In the genomic region with DNA sequence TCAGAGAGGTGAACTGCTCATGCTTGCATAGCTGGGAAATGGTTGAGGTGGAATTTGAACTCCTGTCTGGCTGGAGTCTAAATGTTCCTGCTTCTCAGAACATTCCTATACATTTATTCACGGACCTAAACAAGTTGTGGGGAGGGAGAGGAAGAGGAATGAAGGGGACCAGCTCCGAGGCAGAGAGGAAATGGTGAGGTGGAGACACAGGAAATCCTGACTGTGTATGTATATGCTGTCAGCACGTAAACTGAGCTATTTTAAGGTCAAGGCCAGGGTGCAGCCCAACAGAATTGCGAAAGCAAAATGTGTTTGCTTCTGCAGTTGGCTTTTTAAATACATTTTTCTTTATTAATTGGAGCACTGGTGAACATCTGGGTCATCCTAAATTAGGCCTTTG, we compare ENCODE assay signal across 1 cellular context.
A peak's percentile ranks its signal among the peaks of the same experiment; 100 is the strongest.
TF ChIP-seq lines count a peak whose summit lies in the region.

No MANE protein-coding gene starts in this region.

TF ChIP-seq in HepG2, 621 proteins besides CTCF, POLR2A, EP300 and RAD21 (continued from another document and continues in another):
- TF ChIP-seq SIX4 (CRISPR knock-in tag; IDR thresholded peaks at IDR 0.05) (peak; percentile 51; the same call in 1 of the 2 replicates), ZBTB46 (CRISPR knock-in tag; IDR thresholded peaks at IDR 0.05; ENCODE audit: borderline replicate concordance) (no peak), MIER3 (CRISPR knock-in tag; IDR thresholded peaks at IDR 0.05; ENCODE audit: borderline replicate concordance) (peak; percentile 62; the same call in 1 of the 2 replicates), PRMT3 (CRISPR knock-in tag; IDR thresholded peaks at IDR 0.05; ENCODE audit: borderline replicate concordance, low read depth) (no peak), MXD4 (CRISPR knock-in tag; IDR thresholded peaks at IDR 0.05) (no peak), ZNF263 (CRISPR knock-in tag; IDR thresholded peaks at IDR 0.05) (no peak), ZSCAN25 (CRISPR knock-in tag; IDR thresholded peaks at IDR 0.05) (no peak), ZNF143 (CRISPR knock-in tag; IDR thresholded peaks at IDR 0.05) (no peak), MXI1 (IDR thresholded peaks at IDR 0.05; ENCODE audit: borderline replicate concordance, low read depth, low read length) (peak; percentile 12; the same call in 1 of the 3 replicates), ZFP36L2 (CRISPR knock-in tag; IDR thresholded peaks at IDR 0.05) (no peak), ZMYM4 (CRISPR knock-in tag; IDR thresholded peaks at IDR 0.05) (peak; percentile 60; the same call in 1 of the 2 replicates), ZNF572 (CRISPR knock-in tag; IDR thresholded peaks at IDR 0.05) (no peak), ZNF547 (CRISPR knock-in tag; IDR thresholded peaks at IDR 0.05) (no peak), ZNF20 (CRISPR knock-in tag; IDR thresholded peaks at IDR 0.05) (no peak), ZSCAN30 (CRISPR knock-in tag; IDR thresholded peaks at IDR 0.05) (no peak), ISX (CRISPR knock-in tag; conservative IDR thresholded peaks at IDR 0.05) (no peak), ZNF766 (CRISPR knock-in tag; IDR thresholded peaks at IDR 0.05; ENCODE audit: borderline replicate concordance) (no peak), MTF2 (CRISPR knock-in tag; IDR thresholded peaks at IDR 0.05; ENCODE audit: borderline replicate concordance) (no peak), ZNF570 (CRISPR knock-in tag; IDR thresholded peaks at IDR 0.05; ENCODE audit: borderline replicate concordance) (no peak), DPF2 (CRISPR knock-in tag; IDR thresholded peaks at IDR 0.05; ENCODE audit: borderline replicate concordance, low read depth) (peak; percentile 61; the same call in 1 of the 2 replicates), TBL1XR1 (IDR thresholded peaks at IDR 0.05; ENCODE audit: borderline replicate concordance, low read length, partially characterized antibody) (peak; percentile 74), ZFP36L1 (CRISPR knock-in tag; IDR thresholded peaks at IDR 0.05) (no peak), PPARG (CRISPR knock-in tag; conservative IDR thresholded peaks at IDR 0.05) (0 out of 2 replicates have a peak, but pooled peaks have one; percentile 68), ZNF674 (CRISPR knock-in tag; IDR thresholded peaks at IDR 0.05; ENCODE audit: low read depth) (no peak), DMTF1 (CRISPR knock-in tag; IDR thresholded peaks at IDR 0.05) (no peak), TRIM24 (CRISPR knock-in tag; IDR thresholded peaks at IDR 0.05) (peak; percentile 78; the same call in 1 of the 2 replicates), ZNF577 (CRISPR knock-in tag; IDR thresholded peaks at IDR 0.05; ENCODE audit: borderline replicate concordance, low read depth) (no peak), ZNF614 (CRISPR knock-in tag; IDR thresholded peaks at IDR 0.05; ENCODE audit: borderline replicate concordance) (peak; percentile 21; the same call in 1 of the 2 replicates), ZNF280D (CRISPR knock-in tag; IDR thresholded peaks at IDR 0.05) (no peak), ZFYVE20 (CRISPR knock-in tag; IDR thresholded peaks at IDR 0.05; ENCODE audit: borderline replicate concordance, low read depth) (no peak), HOXA9 (CRISPR knock-in tag; IDR thresholded peaks at IDR 0.05; ENCODE audit: borderline replicate concordance) (no peak), FOXA1 (IDR thresholded peaks at IDR 0.05) (no peak), FOXA1 (CRISPR knock-in tag; IDR thresholded peaks at IDR 0.05) (no peak), ZNF678 (CRISPR knock-in tag; IDR thresholded peaks at IDR 0.05) (no peak), SUZ12 (IDR thresholded peaks at IDR 0.05; ENCODE audit: low read depth, low read length) (no peak), REXO4 (CRISPR knock-in tag; IDR thresholded peaks at IDR 0.05; ENCODE audit: borderline replicate concordance) (no peak), ZBTB49 (CRISPR knock-in tag; IDR thresholded peaks at IDR 0.05; ENCODE audit: borderline replicate concordance) (no peak), ZNF775 (CRISPR knock-in tag; IDR thresholded peaks at IDR 0.05; ENCODE audit: borderline replicate concordance) (no peak), GABPB1 (CRISPR knock-in tag; IDR thresholded peaks at IDR 0.05) (peak; percentile 50; the same call in 1 of the 2 replicates), MIER2 (CRISPR knock-in tag; IDR thresholded peaks at IDR 0.05) (0 out of 2 replicates have a peak, but pooled peaks have one; percentile 40)
- TF ChIP-seq, protein P1, sequence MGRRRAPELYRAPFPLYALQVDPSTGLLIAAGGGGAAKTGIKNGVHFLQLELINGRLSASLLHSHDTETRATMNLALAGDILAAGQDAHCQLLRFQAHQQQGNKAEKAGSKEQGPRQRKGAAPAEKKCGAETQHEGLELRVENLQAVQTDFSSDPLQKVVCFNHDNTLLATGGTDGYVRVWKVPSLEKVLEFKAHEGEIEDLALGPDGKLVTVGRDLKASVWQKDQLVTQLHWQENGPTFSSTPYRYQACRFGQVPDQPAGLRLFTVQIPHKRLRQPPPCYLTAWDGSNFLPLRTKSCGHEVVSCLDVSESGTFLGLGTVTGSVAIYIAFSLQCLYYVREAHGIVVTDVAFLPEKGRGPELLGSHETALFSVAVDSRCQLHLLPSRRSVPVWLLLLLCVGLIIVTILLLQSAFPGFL (CRISPR knock-in tag; IDR thresholded peaks at IDR 0.05), result no peak
- TF ChIP-seq, protein P2, sequence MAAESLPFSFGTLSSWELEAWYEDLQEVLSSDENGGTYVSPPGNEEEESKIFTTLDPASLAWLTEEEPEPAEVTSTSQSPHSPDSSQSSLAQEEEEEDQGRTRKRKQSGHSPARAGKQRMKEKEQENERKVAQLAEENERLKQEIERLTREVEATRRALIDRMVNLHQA (CRISPR knock-in tag; IDR thresholded peaks at IDR 0.05), result no peak
- TF ChIP-seq, protein P3, sequence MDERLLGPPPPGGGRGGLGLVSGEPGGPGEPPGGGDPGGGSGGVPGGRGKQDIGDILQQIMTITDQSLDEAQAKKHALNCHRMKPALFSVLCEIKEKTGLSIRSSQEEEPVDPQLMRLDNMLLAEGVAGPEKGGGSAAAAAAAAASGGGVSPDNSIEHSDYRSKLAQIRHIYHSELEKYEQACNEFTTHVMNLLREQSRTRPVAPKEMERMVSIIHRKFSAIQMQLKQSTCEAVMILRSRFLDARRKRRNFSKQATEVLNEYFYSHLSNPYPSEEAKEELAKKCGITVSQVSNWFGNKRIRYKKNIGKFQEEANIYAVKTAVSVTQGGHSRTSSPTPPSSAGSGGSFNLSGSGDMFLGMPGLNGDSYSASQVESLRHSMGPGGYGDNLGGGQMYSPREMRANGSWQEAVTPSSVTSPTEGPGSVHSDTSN (CRISPR knock-in tag; IDR thresholded peaks at IDR 0.05), result no peak
- TF ChIP-seq, protein P4, sequence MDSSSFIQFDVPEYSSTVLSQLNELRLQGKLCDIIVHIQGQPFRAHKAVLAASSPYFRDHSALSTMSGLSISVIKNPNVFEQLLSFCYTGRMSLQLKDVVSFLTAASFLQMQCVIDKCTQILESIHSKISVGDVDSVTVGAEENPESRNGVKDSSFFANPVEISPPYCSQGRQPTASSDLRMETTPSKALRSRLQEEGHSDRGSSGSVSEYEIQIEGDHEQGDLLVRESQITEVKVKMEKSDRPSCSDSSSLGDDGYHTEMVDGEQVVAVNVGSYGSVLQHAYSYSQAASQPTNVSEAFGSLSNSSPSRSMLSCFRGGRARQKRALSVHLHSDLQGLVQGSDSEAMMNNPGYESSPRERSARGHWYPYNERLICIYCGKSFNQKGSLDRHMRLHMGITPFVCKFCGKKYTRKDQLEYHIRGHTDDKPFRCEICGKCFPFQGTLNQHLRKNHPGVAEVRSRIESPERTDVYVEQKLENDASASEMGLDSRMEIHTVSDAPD (CRISPR knock-in tag; IDR thresholded peaks at IDR 0.05), result no peak
- TF ChIP-seq, protein P5, sequence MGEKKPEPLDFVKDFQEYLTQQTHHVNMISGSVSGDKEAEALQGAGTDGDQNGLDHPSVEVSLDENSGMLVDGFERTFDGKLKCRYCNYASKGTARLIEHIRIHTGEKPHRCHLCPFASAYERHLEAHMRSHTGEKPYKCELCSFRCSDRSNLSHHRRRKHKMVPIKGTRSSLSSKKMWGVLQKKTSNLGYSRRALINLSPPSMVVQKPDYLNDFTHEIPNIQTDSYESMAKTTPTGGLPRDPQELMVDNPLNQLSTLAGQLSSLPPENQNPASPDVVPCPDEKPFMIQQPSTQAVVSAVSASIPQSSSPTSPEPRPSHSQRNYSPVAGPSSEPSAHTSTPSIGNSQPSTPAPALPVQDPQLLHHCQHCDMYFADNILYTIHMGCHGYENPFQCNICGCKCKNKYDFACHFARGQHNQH (CRISPR knock-in tag; IDR thresholded peaks at IDR 0.05), result 0 out of 2 replicates have a peak, but pooled peaks have one; percentile 35
